Comparison of ENCODE assay signal across 1 cellular context in genomic region chr7:122056977-122057376, GRCh38.
TF ChIP-seq lines count a peak whose summit lies in the region.

No MANE protein-coding gene starts in this region.

TF ChIP-seq in GM23338, 12 proteins besides CTCF, POLR2A, EP300 and RAD21 (continued from another document):
- TF ChIP-seq ZNF462 (CRISPR knock-in tag; IDR thresholded peaks at IDR 0.05) (no peak), STAT1 (IDR thresholded peaks at IDR 0.05; ENCODE audit: unreplicated experiment) (no peak), ETS1 (IDR thresholded peaks at IDR 0.05) (no peak), POLR2AphosphoS5 (IDR thresholded peaks at IDR 0.05; ENCODE audit: low read depth) (no peak), ZNF114 (CRISPR knock-in tag; IDR thresholded peaks at IDR 0.05) (no peak), EZH2phosphoT487 (IDR thresholded peaks at IDR 0.05; ENCODE audit: unreplicated experiment) (no peak), REST (IDR thresholded peaks at IDR 0.05; ENCODE audit: unreplicated experiment) (no peak), ZNF331 (CRISPR knock-in tag; IDR thresholded peaks at IDR 0.05; ENCODE audit: low read depth) (no peak), CREB1 (CRISPR knock-in tag; IDR thresholded peaks at IDR 0.05; ENCODE audit: low read depth) (no peak), JUNB (IDR thresholded peaks at IDR 0.05; ENCODE audit: unreplicated experiment) (no peak), NANOG (IDR thresholded peaks at IDR 0.05; ENCODE audit: borderline replicate concordance) (no peak)
